In the genomic region with DNA sequence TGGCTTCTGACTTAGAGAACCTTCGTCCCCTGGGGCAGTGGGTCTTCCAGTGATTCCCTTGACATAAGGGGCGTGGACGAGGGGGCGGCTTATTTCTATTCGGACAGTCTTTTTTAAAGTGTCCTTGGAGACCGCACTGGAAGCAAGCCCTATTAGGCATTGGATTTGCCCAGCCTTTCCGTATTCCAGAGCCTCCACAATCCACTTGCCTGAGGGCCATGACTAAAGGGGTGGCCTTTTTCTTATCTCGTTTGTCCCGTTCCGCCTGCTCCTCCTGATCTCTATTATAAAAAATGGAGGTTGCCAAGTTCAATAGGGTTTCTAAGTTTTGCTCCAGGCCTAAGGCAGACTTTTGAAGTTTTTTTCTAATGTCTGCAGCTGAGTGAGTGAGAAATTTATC, we compare ENCODE assay signal across 7 cellular contexts. TPM values are rescaled to one million over a fixed set of nuclear protein-coding genes. Genes with fewer than 3 reads are reported as not detected.
A peak's percentile ranks its signal among the peaks of the same experiment; 100 is the strongest.
DNase-seq lines count a peak whose midpoint lies in the region; ATAC-seq, FAIRE-seq and TF ChIP-seq lines count a peak whose summit lies in the region.
"Not testable (repeated sequence)": the region's sequence is repeated elsewhere in the genome, so short reads cannot be mapped to it uniquely, and the experiment has no call there.
"Had no signal": no experiment of that assay in that cellular context is flagged by ENCODE, and none has a peak within 500 bp of the region (broad histone marks: within the 10 kb centered on the region; RNA-seq: fewer than 3 reads in every experiment).

No MANE protein-coding gene starts in this region.

- H3K9ac ChIP-seq in K562 (ENCODE audit: insufficient read depth in 1 of 2, low read depth in 2 of 2, low read length in 2 of 2); smooth muscle cell (ENCODE audit: low read depth): not testable (repeated sequence)

- H2AFZ ChIP-seq in PC-9; smooth muscle cell (ENCODE audit: low read depth): not testable (repeated sequence)
- peak overlapping the region; percentile 41; the same call in 1 of the 2 replicates for H2AFZ ChIP-seq in K562 (ENCODE audit: low read depth, low read length)

- TF ChIP-seq POLR2A in K562 (conservative IDR thresholded peaks at IDR 0.05), result not testable (repeated sequence)

- TF ChIP-seq EP300 in K562 (IDR thresholded peaks at IDR 0.05; ENCODE audit: low read length), result not testable (repeated sequence)

- H3K4me1 Mint-ChIP-seq in mesothelial cell of epicardium, result peaks cover 19% of the 10 kb centered on the region

- POLR2A ChIA-PET in PC-9 (lab: Charles Lee; ENCODE audit: unreplicated experiment); K562 (lab: Yijun Ruan, JAX): not testable (repeated sequence)

- TF ChIP-seq RAD21 in K562 (CRISPR knock-in tag; conservative IDR thresholded peaks at IDR 0.05 in 1 of 2, IDR thresholded peaks at IDR 0.05 in 1 of 2), result not testable (repeated sequence)

- H3K9me3 Mint-ChIP-seq in mesothelial cell of epicardium, result peaks cover 12% of the 10 kb centered on the region

- not testable (repeated sequence) for BruUV-seq in PC-9 (replicated peaks; lab: Mats Ljungman, UMichigan); K562 (replicated peaks; lab: Mats Ljungman, UMichigan)

- peaks cover 25% of the 10 kb centered on the region for H3F3A ChIP-seq in PC-9 (ENCODE audit: insufficient read depth, low read depth)
- not testable (repeated sequence) for H3F3A ChIP-seq in smooth muscle cell (ENCODE audit: low read depth)

- not testable (repeated sequence) for H3K79me2 ChIP-seq in PC-9 (ENCODE audit: low read depth); K562 (ENCODE audit: control insufficient read depth, insufficient read depth, low read length); smooth muscle cell (ENCODE audit: low read depth)

- in situ Hi-C loops in K562 (cut with MboI), result not testable (repeated sequence)

- peak overlapping the region; percentile 26 for H3K27ac Mint-ChIP-seq in mesothelial cell of epicardium

- intact Hi-C loops in PC-9 (cut with micrococcal nuclease; ENCODE audit: unreplicated experiment); K562 (cut with micrococcal nuclease): not testable (repeated sequence)

- not testable (repeated sequence) for FAIRE-seq in K562 (lab: Jason Lieb, UNC)

- not testable (repeated sequence) for H3K9me1 ChIP-seq in K562 (ENCODE audit: control insufficient read depth, insufficient read depth, low read length)

- ATAC-seq in K562, result not testable (repeated sequence)
- ATAC-seq in foreskin keratinocyte, result peak; percentile 36

- not testable (repeated sequence) for H3K9me2 ChIP-seq in PC-9 (ENCODE audit: insufficient read depth)

- H3K4me2 ChIP-seq in PC-9, result peak overlapping the region; percentile 64
- H3K4me2 ChIP-seq in K562 (ENCODE audit: insufficient read depth, low read length); smooth muscle cell: not testable (repeated sequence)

- not testable (repeated sequence) for H3K9me3 ChIP-seq in PC-9 (ENCODE audit: insufficient read depth, low read depth); K562 (replicated peaks; ENCODE audit: control insufficient read depth, insufficient read depth, low read depth, low read length); smooth muscle cell (replicated peaks; ENCODE audit: low read depth)

- CTCF ChIA-PET in PC-9 (lab: Charles Lee); K562 (lab: Yijun Ruan, JAX; ENCODE audit: low intra/inter-chr PET ratio): not testable (repeated sequence)

- H3K36me3 Mint-ChIP-seq in mesothelial cell of epicardium, result not testable (repeated sequence)

- H3K27me3 ChIP-seq in HL-60 (ENCODE audit: insufficient read depth, poor library complexity, severe bottlenecking); PC-9 (ENCODE audit: insufficient read depth, low read depth); K562 (ENCODE audit: control insufficient read depth in 2 of 2, insufficient read depth in 2 of 2, low read length in 2 of 2); foreskin keratinocyte; smooth muscle cell (ENCODE audit: low read depth): not testable (repeated sequence)

- H3K27ac ChIP-seq in HL-60 (replicated peaks) (peak overlapping the region; percentile 69), PC-9 (peak overlapping the region; percentile 30), smooth muscle cell (ENCODE audit: low read depth) (peak overlapping the region; percentile 19)
- H3K27ac ChIP-seq in K562 (ENCODE audit: extremely low read depth, low read depth, low read length); foreskin keratinocyte: not testable (repeated sequence)

- DNase-seq in HL-60 (ENCODE audit: low read depth in 1 of 2, low spot score in 1 of 2); mesothelial cell of epicardium (ENCODE audit: low spot score in 2 of 2, unreplicated experiment in 2 of 2); smooth muscle cell (lab: John Stamatoyannopoulos, UW; ENCODE audit: unreplicated experiment): not testable (repeated sequence)
- DNase-seq in PC-9 (peak; percentile 82 to 95), K562 (ENCODE audit: extremely low read depth in 1 of 4, low spot score in 3 of 4) (peak in 1 of 4 experiments; percentile 10), foreskin keratinocyte (peak in 1 of 2 donors; percentile 43)

- TF ChIP-seq CTCF in HL-60 (IDR thresholded peaks at IDR 0.05; ENCODE audit: insufficient read depth, low read length); PC-9 (conservative IDR thresholded peaks at IDR 0.05); K562 (IDR thresholded peaks at IDR 0.05 in 2 of 3, conservative IDR thresholded peaks at IDR 0.05 in 1 of 3; ENCODE audit: insufficient read depth in 2 of 3, low read depth in 1 of 3, low read length in 3 of 3); foreskin keratinocyte (conservative IDR thresholded peaks at IDR 0.05); mesothelial cell of epicardium (IDR thresholded peaks at IDR 0.05; ENCODE audit: unreplicated experiment); smooth muscle cell (IDR thresholded peaks at IDR 0.05; ENCODE audit: borderline replicate concordance, insufficient read depth, poor library complexity, severe bottlenecking): not testable (repeated sequence)

- H4K20me1 ChIP-seq in PC-9 (ENCODE audit: insufficient read depth); K562 (replicated peaks; ENCODE audit: control insufficient read depth, insufficient read depth, low read length); smooth muscle cell (ENCODE audit: low read depth): not testable (repeated sequence)

- not testable (repeated sequence) for H3K27me3 Mint-ChIP-seq in mesothelial cell of epicardium (ENCODE audit: low read depth)

- H3K4me3 ChIP-seq in HL-60 (replicated peaks; ENCODE audit: insufficient read depth, low read length); K562; smooth muscle cell: not testable (repeated sequence)
- H3K4me3 ChIP-seq in PC-9, result peak overlapping the region; percentile 21; the same call in 1 of the 2 replicates

- WGBS in K562 (ENCODE audit: insufficient coverage, low coverage, missing lambda C conversion rate), result 50% methylated on average over 10 of the region's 10 CpGs
- WGBS in smooth muscle cell (ENCODE audit: low lambda C conversion rate), result 62% methylated on average over 10 of the region's 10 CpGs

- H3K4me3 Mint-ChIP-seq in mesothelial cell of epicardium, result not testable (repeated sequence)

- H3K36me3 ChIP-seq in PC-9 (ENCODE audit: low read depth); K562 (ENCODE audit: control insufficient read depth, insufficient read depth, low read length); smooth muscle cell (ENCODE audit: low read depth): not testable (repeated sequence)

- H3K4me1 ChIP-seq in PC-9 (replicated peaks; ENCODE audit: insufficient read depth), result peaks cover 63% of the 10 kb centered on the region
- H3K4me1 ChIP-seq in K562 (replicated peaks in 1 of 2; ENCODE audit: control insufficient read depth in 2 of 2, insufficient read depth in 2 of 2, low read length in 2 of 2); foreskin keratinocyte: not testable (repeated sequence)
- H3K4me1 ChIP-seq in smooth muscle cell (ENCODE audit: low read depth), result peaks cover 17% of the 10 kb centered on the region

RNA-seq across cellular contexts. Expression of a gene that starts 17.2 kb away (rescaled TPM):
- total RNA-seq in PC-9 (2021) (50.8 and 70.5 TPM in 2 replicates), K562 (2014; rRNA removed) (4.2 and 5.6 TPM in 2 replicates), K562 (2014; rRNA removed; fragmentation: Illumina TruSeq; extraction: Trizol) (0.83 and 0.98 TPM in 2 replicates), K562 (2015; rRNA removed; fragmentation: Illumina TruSeq; extraction: Trizol) (2.0 and 3.6 TPM in 2 replicates), K562 (2021) (17.3 and 29.4 TPM in 2 replicates), foreskin keratinocyte (5.4 and 7.0 TPM in 2 replicates), mesothelial cell of epicardium (88.8 to 104 TPM (median 93.0 TPM) in 3 replicates), smooth muscle cell (8.1 and 10.5 TPM in 2 replicates)
- total RNA-seq in K562 (2011; cell fraction: chromatin; rRNA removed; ENCODE audit: low replicate concordance), result 40.7 and 125 TPM in 2 replicates
- total RNA-seq in K562 (2011; cell fraction: nucleolus; rRNA removed), result 72.5 and 83.8 TPM in 2 replicates
- 47.5 and 50.5 TPM in 2 replicates for total RNA-seq in K562 (2011; cell fraction: nucleoplasm; rRNA removed)
- polyA plus RNA-seq in K562 (2011; rRNA removed) (3.2 and 6.2 TPM in 2 replicates), K562 (2014; fragmentation: Illumina TruSeq; extraction: Trizol) (2.5 and 9.1 TPM in 2 replicates), K562 (2014; fragmentation: Nextera tagmentation; extraction: Ambion mirVana) (under 1 TPM; 0.15 to 0.29 TPM), K562 (2014; rRNA removed) (13.2 and 16.9 TPM in 2 replicates), foreskin keratinocyte (4.5 and 6.0 TPM in 2 replicates), smooth muscle cell (8.5 and 19.9 TPM in 2 replicates)
- polyA plus RNA-seq in K562 (2011; cell fraction: cytosol; rRNA removed), result 2.1 and 4.1 TPM in 2 replicates
- polyA plus RNA-seq in K562 (2011; cell fraction: nucleus; rRNA removed), result 62.1 and 86.4 TPM in 2 replicates
- polyA plus RNA-seq in K562 (2012), result 12.1 and 39.2 TPM in 2 replicates
- polyA minus RNA-seq in K562 (2011; rRNA and poly(A)+ RNA removed), result 1.3 and 1.8 TPM in 2 replicates
- polyA minus RNA-seq in K562 (2011; cell fraction: cytosol; rRNA and poly(A)+ RNA removed), result 3.1 and 11.4 TPM in 2 replicates
- 15.5 and 15.9 TPM in 2 replicates for polyA minus RNA-seq in K562 (2011; cell fraction: nucleus; rRNA and poly(A)+ RNA removed)

RNA-seq across cellular contexts. Expression of a gene that starts 49.0 kb away (rescaled TPM):
- total RNA-seq in PC-9 (2021) (3.3 and 5.4 TPM in 2 replicates), K562 (2014; rRNA removed) (12.7 and 17.5 TPM in 2 replicates), K562 (2014; rRNA removed; fragmentation: Illumina TruSeq; extraction: Trizol) (0.93 and 1.1 TPM in 2 replicates), K562 (2015; rRNA removed; fragmentation: Illumina TruSeq; extraction: Trizol) (4.0 and 4.6 TPM in 2 replicates), K562 (2021) (18.0 and 20.1 TPM in 2 replicates), foreskin keratinocyte (20.1 and 39.2 TPM in 2 replicates), mesothelial cell of epicardium (1.8 to 2.0 TPM (median 1.9 TPM) in 3 replicates), smooth muscle cell (0.81 and 1.6 TPM in 2 replicates)
- total RNA-seq in K562 (2011; cell fraction: chromatin; rRNA removed; ENCODE audit: low replicate concordance), result 65.7 and 167 TPM in 2 replicates
- 84.0 and 92.2 TPM in 2 replicates for total RNA-seq in K562 (2011; cell fraction: nucleolus; rRNA removed)
- 68.9 and 73.7 TPM in 2 replicates for total RNA-seq in K562 (2011; cell fraction: nucleoplasm; rRNA removed)
- polyA plus RNA-seq in K562 (2011; rRNA removed) (17.1 and 57.8 TPM in 2 replicates), K562 (2014; fragmentation: Illumina TruSeq; extraction: Trizol) (5.0 and 11.6 TPM in 2 replicates), K562 (2014; fragmentation: Nextera tagmentation; extraction: Ambion mirVana) (not detected), K562 (2014; rRNA removed) (21.2 and 24.1 TPM in 2 replicates), foreskin keratinocyte (25.1 and 50.0 TPM in 2 replicates), smooth muscle cell (1.3 and 4.3 TPM in 2 replicates)
- polyA plus RNA-seq in K562 (2011; cell fraction: cytosol; rRNA removed), result 29.3 and 39.3 TPM in 2 replicates
- polyA plus RNA-seq in K562 (2011; cell fraction: nucleus; rRNA removed), result 170 and 193 TPM in 2 replicates
- 17.2 and 26.5 TPM in 2 replicates for polyA plus RNA-seq in K562 (2012)
- 4.9 and 7.1 TPM in 2 replicates for polyA minus RNA-seq in K562 (2011; rRNA and poly(A)+ RNA removed)
- 13.5 and 30.6 TPM in 2 replicates for polyA minus RNA-seq in K562 (2011; cell fraction: cytosol; rRNA and poly(A)+ RNA removed)
- 25.7 and 56.9 TPM in 2 replicates for polyA minus RNA-seq in K562 (2011; cell fraction: nucleus; rRNA and poly(A)+ RNA removed)
- total RNA-seq: CD4-positive, CD25-positive, alpha-beta regulatory T cell had no signal

RNA-seq across cellular contexts. Expression of a gene that starts 51.9 kb away (rescaled TPM):
- total RNA-seq in PC-9 (2021) (36.4 and 37.0 TPM in 2 replicates), K562 (2014; rRNA removed) (35.6 and 53.2 TPM in 2 replicates), K562 (2014; rRNA removed; fragmentation: Illumina TruSeq; extraction: Trizol) (13.6 and 16.4 TPM in 2 replicates), K562 (2015; rRNA removed; fragmentation: Illumina TruSeq; extraction: Trizol) (29.7 and 30.0 TPM in 2 replicates), K562 (2021) (79.3 and 90.8 TPM in 2 replicates), foreskin keratinocyte (26.4 and 31.8 TPM in 2 replicates), mesothelial cell of epicardium (25.5 to 28.2 TPM (median 27.4 TPM) in 3 replicates), smooth muscle cell (2.6 and 22.2 TPM in 2 replicates)
- 97.0 and 232 TPM in 2 replicates for total RNA-seq in K562 (2011; cell fraction: chromatin; rRNA removed; ENCODE audit: low replicate concordance)
- total RNA-seq in K562 (2011; cell fraction: nucleolus; rRNA removed), result 140 and 151 TPM in 2 replicates
- total RNA-seq in K562 (2011; cell fraction: nucleoplasm; rRNA removed), result 123 and 134 TPM in 2 replicates
- polyA plus RNA-seq in K562 (2011; rRNA removed) (27.9 and 36.5 TPM in 2 replicates), K562 (2014; fragmentation: Illumina TruSeq; extraction: Trizol) (30.3 and 39.8 TPM in 2 replicates), K562 (2014; fragmentation: Nextera tagmentation; extraction: Ambion mirVana) (1 to 10 TPM; 1.9 to 3.8 TPM), K562 (2014; rRNA removed) (71.4 and 73.4 TPM in 2 replicates), foreskin keratinocyte (46.8 and 47.4 TPM in 2 replicates), smooth muscle cell (6.6 and 18.5 TPM in 2 replicates)
- polyA plus RNA-seq in K562 (2011; cell fraction: cytosol; rRNA removed), result 28.1 and 41.6 TPM in 2 replicates
- 56.2 and 84.8 TPM in 2 replicates for polyA plus RNA-seq in K562 (2011; cell fraction: nucleus; rRNA removed)
- 37.5 and 51.4 TPM in 2 replicates for polyA plus RNA-seq in K562 (2012)
- polyA minus RNA-seq in K562 (2011; rRNA and poly(A)+ RNA removed), result 16.8 and 21.8 TPM in 2 replicates
- 30.8 and 32.0 TPM in 2 replicates for polyA minus RNA-seq in K562 (2011; cell fraction: cytosol; rRNA and poly(A)+ RNA removed)
- polyA minus RNA-seq in K562 (2011; cell fraction: nucleus; rRNA and poly(A)+ RNA removed), result 27.3 and 32.4 TPM in 2 replicates
